ENCODE assay signal across 8 cellular contexts in genomic region chrX:23907106-23907495, GRCh38. TPM values are rescaled to one million over a fixed set of nuclear protein-coding genes. Genes with fewer than 3 reads are reported as not detected.
DNase-seq lines count a peak whose midpoint lies in the region; ATAC-seq and TF ChIP-seq lines count a peak whose summit lies in the region.

No MANE protein-coding gene starts in this region.

- ATAC-seq in GM18909 (IDR thresholded peaks at IDR 0.05; ENCODE audit: poor library complexity, unreplicated experiment) (peak; percentile 10), HG03571 (IDR thresholded peaks at IDR 0.05; ENCODE audit: unreplicated experiment) (peak; percentile 5), left lung (peak; percentile 1)

- no peaks in the 10 kb centered on the region for H3K9me3 ChIP-seq in left lung
- H3K9me3 ChIP-seq in tibial artery = no peaks in the 10 kb centered on the region

- H3K27me3 ChIP-seq in left lung (no peaks in the 10 kb centered on the region), tibial artery (no peaks in the 10 kb centered on the region)

- peaks cover 2 to 3% of the 10 kb centered on the region in 2 donors for H3K4me1 ChIP-seq in left lung
- H3K4me1 ChIP-seq in tibial artery = peaks cover 0 to 15% (median 3%) of the 10 kb centered on the region in 4 donors

- H3K27ac ChIP-seq in left lung (peak overlapping the region; percentile 79 to 92), tibial artery (peak overlapping the region; percentile 78 to 89)

- in situ Hi-C loops in astrocyte of the spinal cord (cut with HindIII; ENCODE audit: low sequenced_read_pairs) = no loop called here

- no peaks in the 10 kb centered on the region for H3K36me3 ChIP-seq in left lung
- H3K36me3 ChIP-seq in tibial artery = no peaks in the 10 kb centered on the region

- H3K4me3 ChIP-seq in astrocyte of the spinal cord (ENCODE audit: low read depth, low read length) (peak overlapping the region; percentile 62), left lung (peak overlapping the region; percentile 30 to 52), tibial artery (peak overlapping the region; percentile 64 to 70)

- intact Hi-C loops in left lung (cut with DNase I) (loop anchor here in 1 of 2 donors (10.0 kb wide), 2 partner anchors 152 to 212 kb away; no protein-coding TSS in a partner anchor), tibial artery (cut with DNase I; ENCODE audit: low total_unique reads) (loop anchor here (2.0 to 10.0 kb wide), 3 partner anchors 118 to 248 kb away; partner anchors contain the start of gene EIF2S3)

- DNase-seq in astrocyte of the spinal cord (ENCODE audit: low read depth, low spot score) (no peak), left lung (no peak), tibial artery (no peak), hepatic stellate cell (ENCODE audit: low spot score) (no peak)
- DNase-seq in activated CD4-positive, alpha-beta T cell treated with anti-CD3 and anti-CD28 coated beads for 4 hours = no peak
- DNase-seq in effector CD8-positive, alpha-beta T cell (lab: John Stamatoyannopoulos, UW) = no peak

- TF ChIP-seq CTCF in astrocyte of the spinal cord (IDR thresholded peaks at IDR 0.05; ENCODE audit: low read depth, low read length) (no peak), left lung (IDR thresholded peaks at IDR 0.05) (no peak), tibial artery (IDR thresholded peaks at IDR 0.05) (no peak)

RNA-seq across cellular contexts. Expression of gene APOO, which starts 0.6 kb away (rescaled TPM):
- 10 to 100 TPM; 20.1 to 23.1 TPM for total RNA-seq in left lung

RNA-seq across cellular contexts. Expression of gene CXorf58, which starts 0.7 kb away (rescaled TPM):
- total RNA-seq in left lung = not detected
